In the genomic region with DNA sequence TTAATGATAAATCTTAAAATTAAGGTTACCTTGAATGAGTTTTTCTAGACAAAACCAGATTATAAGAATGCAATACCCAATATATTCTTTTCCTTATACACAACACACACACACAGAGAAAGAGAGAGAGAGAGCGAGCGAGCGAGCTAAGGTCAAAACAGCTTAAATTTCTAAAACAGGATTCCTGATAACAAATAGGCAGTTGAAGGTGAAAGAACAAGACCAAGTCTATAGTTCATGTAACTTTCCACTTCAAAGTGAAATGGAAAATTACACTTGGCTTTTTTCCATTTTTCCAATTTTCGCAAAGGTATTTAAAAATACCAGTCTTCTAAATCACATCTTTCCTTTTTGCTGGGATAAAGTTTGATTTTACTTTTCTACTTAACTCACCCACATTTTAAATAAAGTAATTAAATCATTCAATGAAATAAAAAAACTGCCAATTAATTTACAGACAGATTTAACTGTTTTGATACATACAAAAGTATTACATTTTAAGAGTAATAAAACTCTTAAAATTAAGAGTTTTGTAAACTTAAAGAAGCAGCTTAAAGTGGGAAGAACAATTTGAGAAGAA, we compare ENCODE assay signal across 31 cellular contexts.
"Had no signal": no experiment of that assay in that cellular context is flagged by ENCODE, and none has a peak within 500 bp of the region (broad histone marks: within the 10 kb centered on the region; RNA-seq: fewer than 3 reads in every experiment).

No MANE protein-coding gene starts in this region.

- FAIRE-seq: keratinocyte, TTC549 had no signal

- H3K4me1 ChIP-seq: upper lobe of right lung had no signal

- H3K27me3 ChIP-seq: cardiac muscle cell, heart right ventricle, stomach, tibial artery, upper lobe of right lung had no signal

- DNase-seq: activated CD4-positive, alpha-beta T cell treated with anti-CD3 and anti-CD28 coated beads for 48 hours; activated CD4-positive, alpha-beta T cell treated with anti-CD3 and anti-CD28 coated beads, Interleukin-2, amount 50 U/mL, for 48 hours; activated CD8-positive, alpha-beta memory T cell treated with anti-CD3 and anti-CD28 coated beads for 24 hours; activated effector memory CD4-positive, alpha-beta T cell treated with Interleukin-2 at 50 U/mL for 16 hours; activated naive CD4-positive, alpha-beta T cell treated with Interleukin-2 at 50 U/mL for 16 hours; aorta; cerebellar nuclear complex; foreskin fibroblast; heart right ventricle; left cardiac atrium; mesenchymal stem cell; stimulated activated CD4-positive, alpha-beta T cell treated with anti-CD3 and anti-CD28 coated beads, Interleukin-4, amount 100 ng/mL, for 24 hours; stomach; SW 1271; T-helper 9 cell; tibial artery; upper lobe of right lung had no signal

- H3K36me3 Mint-ChIP-seq: activated naive CD8-positive, alpha-beta T cell; brain; natural killer cell treated with Interleukin-12 subunit alpha and Interleukin-12 subunit beta and Interleukin-15 and Interleukin-18, amount 100 ng/mL, for 72 hours; stimulated activated effector memory CD8-positive, alpha-beta T cell treated with anti-CD3 and anti-CD28 coated beads, Interleukin-12 subunit alpha, Interleukin-12 subunit beta, amount 100 ng/mL, for 72 hours had no signal

- ATAC-seq: activated CD4-positive, CD25-positive, alpha-beta regulatory T cell treated with anti-CD3 and anti-CD28 coated beads, Interleukin-2, amount 50 U/mL, for 24 hours; esophagus mucosa; heart right ventricle; left cardiac atrium; natural killer cell treated with Interleukin-12 subunit alpha and Interleukin-12 subunit beta and Interleukin-15 and Interleukin-18, amount 100 ng/mL, for 72 hours; sciatic nerve; stimulated activated effector memory CD8-positive, alpha-beta T cell treated with anti-CD3 and anti-CD28 coated beads, Interleukin-12 subunit alpha, Interleukin-12 subunit beta, amount 100 ng/mL, for 72 hours; upper lobe of right lung had no signal

- H3K27ac ChIP-seq: cardiac muscle cell, coronary artery, heart right ventricle, skin epidermis, tibial artery, upper lobe of right lung, VCaP had no signal

- H3K4me1 Mint-ChIP-seq: stimulated activated effector memory CD8-positive, alpha-beta T cell treated with anti-CD3 and anti-CD28 coated beads, Interleukin-12 subunit alpha, Interleukin-12 subunit beta, amount 100 ng/mL, for 72 hours had no signal

- H3K4me3 Mint-ChIP-seq: activated naive CD8-positive, alpha-beta T cell; brain; natural killer cell treated with Interleukin-12 subunit alpha and Interleukin-12 subunit beta and Interleukin-15 and Interleukin-18, amount 100 ng/mL, for 72 hours; stimulated activated effector memory CD8-positive, alpha-beta T cell treated with anti-CD3 and anti-CD28 coated beads, Interleukin-12 subunit alpha, Interleukin-12 subunit beta, amount 100 ng/mL, for 72 hours; T-helper 1 cell treated with Interleukin-12 subunit alpha and Interleukin-12 subunit beta and Interleukin-4 antibody, amounts not matched to agents 30 μg/mL and 1 μg/mL, for 36 hours had no signal

- H3K36me3 ChIP-seq: cardiac muscle cell, stomach, tibial artery had no signal

- H3K9me3 ChIP-seq: heart right ventricle, stomach, tibial artery, upper lobe of right lung had no signal

- H3K27ac Mint-ChIP-seq: activated naive CD8-positive, alpha-beta T cell; brain; natural killer cell treated with Interleukin-12 subunit alpha and Interleukin-12 subunit beta and Interleukin-15 and Interleukin-18, amount 100 ng/mL, for 72 hours; stimulated activated effector memory CD8-positive, alpha-beta T cell treated with anti-CD3 and anti-CD28 coated beads, Interleukin-12 subunit alpha, Interleukin-12 subunit beta, amount 100 ng/mL, for 72 hours; T-helper 1 cell treated with Interleukin-12 subunit alpha and Interleukin-12 subunit beta and Interleukin-4 antibody, amounts not matched to agents 30 μg/mL and 1 μg/mL, for 36 hours had no signal

- H3K9me3 Mint-ChIP-seq: brain; natural killer cell treated with Interleukin-12 subunit alpha and Interleukin-12 subunit beta and Interleukin-15 and Interleukin-18, amount 100 ng/mL, for 72 hours; T-helper 1 cell treated with Interleukin-12 subunit alpha and Interleukin-12 subunit beta and Interleukin-4 antibody, amounts not matched to agents 30 μg/mL and 1 μg/mL, for 36 hours had no signal

- H3K4me3 ChIP-seq: cardiac muscle cell, coronary artery, heart right ventricle, skin epidermis, stomach, tibial artery, upper lobe of right lung had no signal

- H3K27me3 Mint-ChIP-seq: activated naive CD8-positive, alpha-beta T cell; brain had no signal
